In genomic region chr7:12747687-12748306, GRCh38 we compare ENCODE assay signal across 1 cellular context.
TF ChIP-seq lines count a peak whose summit lies in the region.

No MANE protein-coding gene starts in this region.

TF ChIP-seq in K562, 482 proteins besides CTCF, POLR2A, EP300 and RAD21 (continued from another document and continues in another):
- no peak for TF ChIP-seq CBFB (CRISPR knock-in tag; IDR thresholded peaks at IDR 0.05)
- no peak for TF ChIP-seq STAT5B (CRISPR knock-in tag; IDR thresholded peaks at IDR 0.05)
- TF ChIP-seq ZNF316 (IDR thresholded peaks at IDR 0.05), result no peak
- TF ChIP-seq HNRNPLL (IDR thresholded peaks at IDR 0.05; ENCODE audit: low read depth, low read length, poor library complexity, severe bottlenecking), result no peak
- no peak for TF ChIP-seq KAT7 (CRISPR knock-in tag; IDR thresholded peaks at IDR 0.05; ENCODE audit: borderline replicate concordance)
- peak; percentile 81 for TF ChIP-seq FOSL1 (tag; conservative IDR thresholded peaks at IDR 0.05)
- 0 out of 2 replicates have a peak, but pooled peaks have one; percentile 22 for TF ChIP-seq E2F3 (CRISPR knock-in tag; IDR thresholded peaks at IDR 0.05)
- TF ChIP-seq BRD9 (IDR thresholded peaks at IDR 0.05; ENCODE audit: low read depth, partially characterized antibody), result no peak
- TF ChIP-seq ZNF561 (CRISPR knock-in tag; conservative IDR thresholded peaks at IDR 0.05), result no peak
- peak; percentile 99 for TF ChIP-seq EGR1 (conservative IDR thresholded peaks at IDR 0.05)
- no peak for TF ChIP-seq KDM4B (IDR thresholded peaks at IDR 0.05; ENCODE audit: borderline replicate concordance in 2 of 2, low read depth in 1 of 2)
- peak; percentile 57 for TF ChIP-seq EP400 (IDR thresholded peaks at IDR 0.05)
- TF ChIP-seq ZNF140 (CRISPR knock-in tag; IDR thresholded peaks at IDR 0.05), result no peak
- TF ChIP-seq HNRNPUL1 (IDR thresholded peaks at IDR 0.05; ENCODE audit: low read length), result no peak
- TF ChIP-seq AFF1 (IDR thresholded peaks at IDR 0.05; ENCODE audit: low read depth in 1 of 2, partially characterized antibody in 2 of 2), result peak in 1 of 2 experiments; percentile 37
- no peak for TF ChIP-seq ZNF644 (tag; IDR thresholded peaks at IDR 0.05; ENCODE audit: low read depth)
- TF ChIP-seq ZNF408 (CRISPR knock-in tag; IDR thresholded peaks at IDR 0.05; ENCODE audit: low read depth), result no peak
- no peak for TF ChIP-seq ZNF449 (CRISPR knock-in tag; IDR thresholded peaks at IDR 0.05)
- TF ChIP-seq ZNF263 (CRISPR knock-in tag; IDR thresholded peaks at IDR 0.05; ENCODE audit: borderline replicate concordance), result no peak
- 0 out of 2 replicates have a peak, but pooled peaks have one; percentile 13 for TF ChIP-seq HES1 (IDR thresholded peaks at IDR 0.05; ENCODE audit: low read depth)
- TF ChIP-seq NFE2L1 (tag; IDR thresholded peaks at IDR 0.05; ENCODE audit: borderline replicate concordance, low read depth), result no peak
- TF ChIP-seq ATF7 (IDR thresholded peaks at IDR 0.05), result peak; percentile 75; the same call in 1 of the 2 replicates
- peak; percentile 60 for TF ChIP-seq DMBX1 (CRISPR knock-in tag; IDR thresholded peaks at IDR 0.05; ENCODE audit: borderline replicate concordance)
- peak; percentile 88 for TF ChIP-seq NFRKB (IDR thresholded peaks at IDR 0.05; ENCODE audit: low read depth)
- no peak for TF ChIP-seq CBX8 (IDR thresholded peaks at IDR 0.05; ENCODE audit: borderline replicate concordance, extremely low read depth, low read depth, low read length, poor library complexity, severe bottlenecking)
- no peak for TF ChIP-seq JUND (IDR thresholded peaks at IDR 0.05; ENCODE audit: borderline replicate concordance, low read depth, low read length)
- peak; percentile 30; the same call in 2 of the 3 replicates for TF ChIP-seq JUND (tag; IDR thresholded peaks at IDR 0.05; ENCODE audit: borderline replicate concordance, low read depth, low read length)
- TF ChIP-seq CREB3L1 (IDR thresholded peaks at IDR 0.05; ENCODE audit: borderline replicate concordance, low read depth), result peak; percentile 76; the same call in 1 of the 2 replicates
- TF ChIP-seq CUX1 (CRISPR knock-in tag; IDR thresholded peaks at IDR 0.05), result 0 out of 2 replicates have a peak, but pooled peaks have one; percentile 39
- no peak for TF ChIP-seq YBX1 (IDR thresholded peaks at IDR 0.05)
- TF ChIP-seq SFPQ (IDR thresholded peaks at IDR 0.05; ENCODE audit: low read depth, low read length), result no peak
- TF ChIP-seq PHF8 (IDR thresholded peaks at IDR 0.05; ENCODE audit: borderline replicate concordance, low read length), result no peak
- TF ChIP-seq KLF6 (CRISPR knock-in tag; IDR thresholded peaks at IDR 0.05; ENCODE audit: borderline replicate concordance), result peak; percentile 61; the same call in 1 of the 2 replicates
- no peak for TF ChIP-seq RBBP5 (IDR thresholded peaks at IDR 0.05; ENCODE audit: borderline replicate concordance, insufficient read depth, low read length, poor library complexity, severe bottlenecking)
- peak; percentile 62; the same call in 1 of the 2 replicates for TF ChIP-seq GTF2E2 (tag; IDR thresholded peaks at IDR 0.05)
- no peak for TF ChIP-seq U2AF1 (optimal IDR thresholded peaks at IDR 0.05; ENCODE audit: low read depth, low read length)
- no peak for TF ChIP-seq PBX2 (CRISPR knock-in tag; IDR thresholded peaks at IDR 0.05; ENCODE audit: low read depth)
- no peak for TF ChIP-seq PBX2 (tag; conservative IDR thresholded peaks at IDR 0.05; ENCODE audit: low read depth)
- peak; percentile 48 for TF ChIP-seq RBFOX2 (IDR thresholded peaks at IDR 0.05; ENCODE audit: low read depth, low read length)
- TF ChIP-seq PYGO2 (tag; IDR thresholded peaks at IDR 0.05), result no peak
- TF ChIP-seq E2F5 (CRISPR knock-in tag; IDR thresholded peaks at IDR 0.05), result no peak
- peak; percentile 77; the same call in 1 of the 2 replicates for TF ChIP-seq ZNF589 (CRISPR knock-in tag; IDR thresholded peaks at IDR 0.05; ENCODE audit: low read depth)
- TF ChIP-seq TFAP4 (CRISPR knock-in tag; IDR thresholded peaks at IDR 0.05; ENCODE audit: borderline replicate concordance), result no peak
- 0 out of 2 replicates have a peak, but pooled peaks have one; percentile 10 for TF ChIP-seq ELF4 (CRISPR knock-in tag; IDR thresholded peaks at IDR 0.05)
